Comparison of ENCODE assay signal across 8 cellular contexts in the genomic region with DNA sequence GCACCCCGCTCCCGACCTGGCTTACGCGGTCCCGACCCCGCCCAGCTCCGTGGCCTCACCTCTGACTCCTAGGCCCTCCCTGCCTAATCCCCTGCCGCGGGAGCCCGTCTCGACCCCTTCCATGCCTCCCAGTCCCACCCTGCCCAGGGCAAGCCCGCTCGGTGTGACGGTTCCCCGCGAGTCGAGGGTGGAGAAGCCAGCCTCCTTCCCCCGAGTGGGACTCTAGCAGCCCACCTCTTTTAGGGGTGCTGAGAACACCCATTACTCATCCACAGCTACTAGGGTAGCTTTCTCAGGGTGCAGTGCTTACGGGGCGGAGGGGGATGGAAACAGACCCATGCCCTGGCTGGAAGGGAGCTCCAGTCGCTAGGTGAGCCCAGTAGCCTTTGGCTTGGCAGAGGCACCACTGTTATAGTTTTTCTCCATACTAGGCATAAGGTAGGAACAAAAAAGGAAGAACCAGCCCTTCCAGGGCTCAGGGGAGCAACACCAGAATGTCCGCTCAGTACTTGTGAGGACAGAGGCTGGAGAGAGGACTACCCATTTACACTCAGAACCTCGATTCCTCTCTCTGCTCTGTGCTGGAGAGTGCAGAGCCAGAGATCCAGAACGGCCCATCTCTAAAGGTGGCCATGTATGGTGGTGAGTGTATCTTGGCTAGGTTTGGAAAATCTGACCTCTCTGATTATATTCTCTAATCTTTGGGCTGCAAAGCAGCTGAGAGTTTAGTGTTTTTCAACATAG. TPM values are rescaled to one million over a fixed set of nuclear protein-coding genes. Genes with fewer than 3 reads are reported as not detected.
DNase-seq lines count a peak whose midpoint lies in the region; ATAC-seq and TF ChIP-seq lines count a peak whose summit lies in the region.

No MANE protein-coding gene starts in this region.

- ATAC-seq in GM21723 (IDR thresholded peaks at IDR 0.05; ENCODE audit: unreplicated experiment) (peak; percentile 1), esophagus mucosa (peak; percentile 9), GM18861 (IDR thresholded peaks at IDR 0.05; ENCODE audit: unreplicated experiment) (no peak), GM21786 (IDR thresholded peaks at IDR 0.05; ENCODE audit: unreplicated experiment) (no peak)
- no peak for ATAC-seq in natural killer cell treated with Interleukin-12 subunit alpha and Interleukin-12 subunit beta and Interleukin-15 and Interleukin-18, amount 100 ng/mL, for 72 hours

- peak overlapping the region; percentile 85 for H3K27ac ChIP-seq in 22Rv1

- peak overlapping the region; percentile 88 for H3K4me3 Mint-ChIP-seq in natural killer cell treated with Interleukin-12 subunit alpha and Interleukin-12 subunit beta and Interleukin-15 and Interleukin-18, amount 100 ng/mL, for 72 hours

- peaks cover 22% of the 10 kb centered on the region for H3K36me3 Mint-ChIP-seq in natural killer cell treated with Interleukin-12 subunit alpha and Interleukin-12 subunit beta and Interleukin-15 and Interleukin-18, amount 100 ng/mL, for 72 hours

- peak overlapping the region; percentile 98 to 100 for H3K27ac Mint-ChIP-seq in natural killer cell treated with Interleukin-12 subunit alpha and Interleukin-12 subunit beta and Interleukin-15 and Interleukin-18, amount 100 ng/mL, for 72 hours

- peak overlapping the region; percentile 86 for H3K4me3 ChIP-seq in WI38 (ENCODE audit: low read depth, low read length)

- peaks cover 26 to 37% of the 10 kb centered on the region in 2 donors for H3K4me1 Mint-ChIP-seq in natural killer cell treated with Interleukin-12 subunit alpha and Interleukin-12 subunit beta and Interleukin-15 and Interleukin-18, amount 100 ng/mL, for 72 hours (ENCODE audit: low read depth in 2 of 2)

- H3K27me3 Mint-ChIP-seq in natural killer cell treated with Interleukin-12 subunit alpha and Interleukin-12 subunit beta and Interleukin-15 and Interleukin-18, amount 100 ng/mL, for 72 hours, result peaks cover 0 to 2% of the 10 kb centered on the region in 2 donors

- DNase-seq in natural killer cell treated with Interleukin-12 subunit alpha and Interleukin-12 subunit beta and Interleukin-15 and Interleukin-18, amount 100 ng/mL, for 72 hours (ENCODE audit: low spot score), result no peak
- DNase-seq in stimulated activated naive CD4-positive, alpha-beta T cell treated with Interleukin-2 at 50 U/mL for 16 hours (lab: John Stamatoyannopoulos, UW), result no peak

- H3K9me3 Mint-ChIP-seq in natural killer cell treated with Interleukin-12 subunit alpha and Interleukin-12 subunit beta and Interleukin-15 and Interleukin-18, amount 100 ng/mL, for 72 hours, result no peaks in the 10 kb centered on the region

- TF ChIP-seq CTCF in 22Rv1 (IDR thresholded peaks at IDR 0.05) (no peak), WI38 (IDR thresholded peaks at IDR 0.05; ENCODE audit: low read depth, low read length) (no peak)

RNA-seq across cellular contexts. Expression of gene AGBL5, which starts 0.6 kb away (rescaled TPM):
- total RNA-seq in esophagus mucosa, result 14.1 TPM
- total RNA-seq in natural killer cell treated with Interleukin-12 subunit alpha and Interleukin-12 subunit beta and Interleukin-15 and Interleukin-18, amount 100 ng/mL, for 72 hours, result 10 to 100 TPM; 12.5 to 20.5 TPM

RNA-seq across cellular contexts. Expression of gene TMEM214, which starts 19.3 kb away (rescaled TPM):
- total RNA-seq in esophagus mucosa, result 29.7 TPM
- 100 to 1,000 TPM; 132 to 176 TPM for total RNA-seq in natural killer cell treated with Interleukin-12 subunit alpha and Interleukin-12 subunit beta and Interleukin-15 and Interleukin-18, amount 100 ng/mL, for 72 hours

RNA-seq across cellular contexts. Expression of gene OST4, which starts 19.4 kb away (rescaled TPM):
- total RNA-seq in esophagus mucosa, result 258 TPM
- 100 to 1,000 TPM; 286 to 393 TPM for total RNA-seq in natural killer cell treated with Interleukin-12 subunit alpha and Interleukin-12 subunit beta and Interleukin-15 and Interleukin-18, amount 100 ng/mL, for 72 hours

RNA-seq across cellular contexts. Expression of gene EMILIN1, which starts 26.3 kb away (rescaled TPM):
- total RNA-seq in esophagus mucosa, result 3.0 TPM
- total RNA-seq in natural killer cell treated with Interleukin-12 subunit alpha and Interleukin-12 subunit beta and Interleukin-15 and Interleukin-18, amount 100 ng/mL, for 72 hours, result 10 to 100 TPM in 1 of 2 donors, 1 to 10 TPM in 1; 8.7 to 14.2 TPM

RNA-seq across cellular contexts. Expression of gene KHK, which starts 34.5 kb away (rescaled TPM):
- 3.5 TPM for total RNA-seq in esophagus mucosa
- 1 to 10 TPM; 2.5 to 5.1 TPM for total RNA-seq in natural killer cell treated with Interleukin-12 subunit alpha and Interleukin-12 subunit beta and Interleukin-15 and Interleukin-18, amount 100 ng/mL, for 72 hours

Comparison
In these comparisons a context has a peak if more than half of its experiments do, and no peak if none do; other contexts are left out.
1. ATAC-seq: peak in GM21723 (single experiment) and esophagus mucosa (single experiment); none in natural killer cell treated with Interleukin-12 subunit alpha and Interleukin-12 subunit beta and Interleukin-15 and Interleukin-18, amount 100 ng/mL, for 72 hours (0 of 2), GM18861 (single experiment) and GM21786 (single experiment).